Comparison of ENCODE assay signal across 8 cellular contexts in genomic region chr1:44842763-44843655, GRCh38. TPM values are rescaled to one million over a fixed set of nuclear protein-coding genes. Genes with fewer than 3 reads are reported as not detected.
DNase-seq lines count a peak whose midpoint lies in the region; ATAC-seq and TF ChIP-seq lines count a peak whose summit lies in the region.

Gene PTCH2, minus strand, starts transcription at chr1:44843253. Its CDS starts 321 bp downstream, at chr1:44842932.

- no peaks in the 10 kb centered on the region for H4K20me1 ChIP-seq in BLaER1
- H4K20me1 ChIP-seq in GM23248 (ENCODE audit: insufficient read depth) = no peaks in the 10 kb centered on the region

- ATAC-seq in right cardiac atrium = peak; percentile 92 to 94
- no peak for ATAC-seq in HG03457 (IDR thresholded peaks at IDR 0.05; ENCODE audit: unreplicated experiment)
- ATAC-seq in HG03039 (IDR thresholded peaks at IDR 0.05; ENCODE audit: unreplicated experiment) = no peak

- peak within 1 kb of the TSS; percentile 93 for H2AFZ ChIP-seq in GM23248

- H3K4me1 ChIP-seq in BLaER1 (peaks cover 20% of the 10 kb centered on the region), GM23248 (ENCODE audit: insufficient read depth) (no peaks in the 10 kb centered on the region), right cardiac atrium (ENCODE audit: control insufficient read depth, insufficient read depth, low read length) (no peaks in the 10 kb centered on the region), prostate gland (replicated peaks) (no peaks in the 10 kb centered on the region)

- no peaks in the 10 kb centered on the region; the same call in 1 of the 2 replicates for H3F3A ChIP-seq in GM23248 (ENCODE audit: insufficient read depth)

- H3K4me3 ChIP-seq in BLaER1 (peak within 1 kb of the TSS; percentile 66), GM23248 (peak within 1 kb of the TSS; percentile 78), right cardiac atrium (ENCODE audit: low read length) (peak within 1 kb of the TSS; percentile 48), prostate gland (peak within 1 kb of the TSS; percentile 34 to 46)

- DNase-seq in GM23248 (peak; percentile 77), NCI-H82 treated with DMSO at 0.1 percent for 48 hours (lab: John Stamatoyannopoulos, UW; ENCODE audit: unreplicated experiment) (peak; percentile 74), astrocyte of the hippocampus (ENCODE audit: low read depth, low spot score) (peak; percentile 93), right cardiac atrium (peak; percentile 77 to 91 (median 90)), prostate gland (ENCODE audit: low spot score) (peak; percentile 51)

- no peaks in the 10 kb centered on the region for H3K9me2 ChIP-seq in GM23248 (ENCODE audit: insufficient read depth)

- H3K27me3 ChIP-seq in BLaER1 (no peaks in the 10 kb centered on the region), GM23248 (replicated peaks; ENCODE audit: insufficient read depth) (no peaks in the 10 kb centered on the region), right cardiac atrium (ENCODE audit: control insufficient read depth, insufficient read depth) (no peaks in the 10 kb centered on the region), prostate gland (replicated peaks; ENCODE audit: insufficient read depth) (no peaks in the 10 kb centered on the region)

- TF ChIP-seq CTCF in prostate gland (IDR thresholded peaks at IDR 0.05) = peak in 1 of 4 experiments; percentile 17

- peak within 1 kb of the TSS; percentile 99 for H3K4me2 ChIP-seq in BLaER1
- peak within 1 kb of the TSS; percentile 83 for H3K4me2 ChIP-seq in GM23248 (ENCODE audit: unreplicated experiment)

- H3K9me3 ChIP-seq in BLaER1 = no peaks in the 10 kb centered on the region
- H3K9me3 ChIP-seq in GM23248 (ENCODE audit: low read depth) = no peaks in the 10 kb centered on the region
- H3K9me3 ChIP-seq in right cardiac atrium (ENCODE audit: control insufficient read depth, low read length) = no peaks in the 10 kb centered on the region
- no peaks in the 10 kb centered on the region for H3K9me3 ChIP-seq in prostate gland

- intact Hi-C loops in right cardiac atrium (cut with DNase I) (no loop called here), prostate gland (cut with DNase I) (loop anchor here (5.0 kb wide), 1 partner anchor 144 kb away; the partner anchor contains the start of gene EIF2B3)

- no peaks in the 10 kb centered on the region for H3K79me2 ChIP-seq in GM23248 (ENCODE audit: insufficient read depth)

- peak; percentile 42 for TF ChIP-seq POLR2A in prostate gland (IDR thresholded peaks at IDR 0.05)

- H3K36me3 ChIP-seq in BLaER1 (no peaks in the 10 kb centered on the region), GM23248 (ENCODE audit: low read depth) (no peaks in the 10 kb centered on the region), prostate gland (no peaks in the 10 kb centered on the region)

- 3 to 4% methylated on average over 58 to 72 of the region's 75 CpGs for WGBS in GM23248 (ENCODE audit: low coverage in 1 of 2, low lambda C conversion rate in 2 of 2, missing lambda C conversion rate in 2 of 2), 2 experiments
- WGBS in right cardiac atrium = 3% methylated on average over 75 of the region's 75 CpGs
- WGBS in prostate gland = 3% methylated on average over 61 of the region's 75 CpGs

- no peak within 1 kb of the TSS for H3K27ac ChIP-seq in BLaER1
- no peak within 1 kb of the TSS for H3K27ac ChIP-seq in GM23248
- no peak within 1 kb of the TSS for H3K27ac ChIP-seq in right cardiac atrium (ENCODE audit: low read length)
- peak within 1 kb of the TSS; percentile 45 to 46 for H3K27ac ChIP-seq in prostate gland

- H3K9ac ChIP-seq in BLaER1 = peak within 1 kb of the TSS; percentile 68
- peak within 1 kb of the TSS; percentile 76 for H3K9ac ChIP-seq in GM23248

- in situ Hi-C loops in GM23248 (cut with MboI) = loop anchor here (25.0 kb wide), 1 partner anchor 469 kb away; no protein-coding TSS in a partner anchor

RNA-seq across cellular contexts. Expression of gene PTCH2, which starts in this region (rescaled TPM):
- total RNA-seq in GM23248 (2014; rRNA removed; shearing (Covaris generic)) = 0.11 and 0.13 TPM in 2 replicates
- polyA plus RNA-seq in GM23248 (2016; fragmentation: Nextera tagmentation; extraction: Ambion mirVana) (0.05 and 0.11 TPM in 2 replicates), right cardiac atrium (0.34 TPM)
- total RNA-seq in right cardiac atrium (under 1 TPM; 0.28 to 0.79 (median 0.54) TPM), prostate gland (10 to 100 TPM in 1 of 2 donors, under 1 TPM in 1; 0.32 to 31.9 TPM)

Comparison
In these comparisons a context has a peak if more than half of its experiments do, and no peak if none do; other contexts are left out.
1. Peak in DNase-seq, H3K4me3 ChIP-seq, H3K9ac ChIP-seq and H3K4me2 ChIP-seq in GM23248; RNA of the gene not detected or under 1 TPM.
2. Peak in DNase-seq, ATAC-seq and H3K4me3 ChIP-seq in right cardiac atrium; RNA of the gene not detected or under 1 TPM.
3. H3K27ac ChIP-seq: peak in prostate gland (2 of 2); none in BLaER1 (single experiment), GM23248 (single experiment) and right cardiac atrium (single experiment).
4. Peak in every context shown above with its lines, with median percentiles within 50 percentile points of each other: H3K4me3 ChIP-seq and DNase-seq.